Comparison of ENCODE assay signal across 20 cellular contexts in genomic region chr11:45287316-45287903, GRCh38. TPM values are rescaled to one million over a fixed set of nuclear protein-coding genes. Genes with fewer than 3 reads are reported as not detected.
DNase-seq lines count a peak whose midpoint lies in the region; ATAC-seq, FAIRE-seq and TF ChIP-seq lines count a peak whose summit lies in the region.
"Had no signal": no experiment of that assay in that cellular context is flagged by ENCODE, and none has a peak within 500 bp of the region (broad histone marks: within the 10 kb centered on the region; RNA-seq: fewer than 3 reads in every experiment).

No MANE protein-coding gene starts in this region.

- FAIRE-seq in HepG2 (lab: Jason Lieb, UNC), result no peak
- FAIRE-seq: D721Med, G401.6, GM12891, H1, K562 had no signal

- H3F3A ChIP-seq in neural cell (ENCODE audit: insufficient read depth, low read length, poor library complexity, severe bottlenecking), result peaks cover 4% of the 10 kb centered on the region

- CTCF ChIA-PET in HepG2 (lab: Yijun Ruan, JAX; ENCODE audit: low intra/inter-chr PET ratio, low total read pairs), result no interaction called here

- BruUV-seq in HepG2 (replicated peaks; lab: Mats Ljungman, UMichigan), result no TSS peak

- H3K79me2 ChIP-seq in HepG2 (ENCODE audit: insufficient read depth, low read length) (no peaks in the 10 kb centered on the region), neural cell (replicated peaks; ENCODE audit: insufficient read depth, low read length) (peaks cover 10% of the 10 kb centered on the region)

- H2AFZ ChIP-seq in HepG2 (ENCODE audit: low read length), result no peak overlapping the region
- no peak overlapping the region for H2AFZ ChIP-seq in neural cell (ENCODE audit: low read depth, low read length)

- no peak for TF ChIP-seq RAD21 in HepG2 (CRISPR knock-in tag; IDR thresholded peaks at IDR 0.05)
- TF ChIP-seq RAD21 in neural cell (conservative IDR thresholded peaks at IDR 0.05), result no peak

- TF ChIP-seq EP300 in HepG2 (IDR thresholded peaks at IDR 0.05; ENCODE audit: low read depth in 2 of 2, low read length in 2 of 2), result no peak
- TF ChIP-seq EP300 in HepG2 (CRISPR knock-in tag; IDR thresholded peaks at IDR 0.05; ENCODE audit: borderline replicate concordance), result no peak
- no peak for TF ChIP-seq EP300 in neural cell (conservative IDR thresholded peaks at IDR 0.05; ENCODE audit: poor library complexity, severe bottlenecking)

- H3K4me2 ChIP-seq in HepG2 (ENCODE audit: low read depth, low read length) (no peak overlapping the region), neural cell (ENCODE audit: low read length) (no peak overlapping the region)

- H3K4me1 ChIP-seq in HepG2 (ENCODE audit: insufficient read depth, low read length), result no peaks in the 10 kb centered on the region
- H3K4me1 ChIP-seq in right lobe of liver, result no peaks in the 10 kb centered on the region
- peaks cover 7% of the 10 kb centered on the region for H3K4me1 ChIP-seq in vagina
- H3K4me1 ChIP-seq in thyroid gland, result peaks cover 0 to 13% of the 10 kb centered on the region in 2 donors

- no peak overlapping the region for H3K4me3 ChIP-seq in HepG2 (replicated peaks in 1 of 3; ENCODE audit: insufficient read depth in 1 of 3, low read depth in 2 of 3, low read length in 3 of 3)
- H3K4me3 ChIP-seq in right lobe of liver, result no peak overlapping the region
- H3K4me3 ChIP-seq in NB4 (ENCODE audit: low read depth, low read length), result no peak overlapping the region
- peak overlapping the region; percentile 48 for H3K4me3 ChIP-seq in neural cell (ENCODE audit: low read length)
- H3K4me3 ChIP-seq in vagina, result no peak overlapping the region
- no peak overlapping the region for H3K4me3 ChIP-seq in thyroid gland (replicated peaks in 1 of 3)
- H3K4me3 ChIP-seq: K562 had no signal

- no peaks in the 10 kb centered on the region for H4K20me1 ChIP-seq in HepG2 (ENCODE audit: insufficient read depth, low read length)
- H4K20me1 ChIP-seq in neural cell (ENCODE audit: insufficient read depth), result no peaks in the 10 kb centered on the region

- H3K9ac ChIP-seq in HepG2 (ENCODE audit: insufficient read depth, low read depth, low read length) (no peak overlapping the region), neural cell (ENCODE audit: low read length) (peak overlapping the region; percentile 61)

- H3K9me3 ChIP-seq in HepG2 (ENCODE audit: low read length), result no peaks in the 10 kb centered on the region
- no peaks in the 10 kb centered on the region for H3K9me3 ChIP-seq in right lobe of liver
- no peaks in the 10 kb centered on the region for H3K9me3 ChIP-seq in neural cell (ENCODE audit: low read length)
- H3K9me3 ChIP-seq in vagina, result no peaks in the 10 kb centered on the region
- H3K9me3 ChIP-seq in thyroid gland, result no peaks in the 10 kb centered on the region
- H3K9me3 ChIP-seq: Caco-2 had no signal

- no peak for TF ChIP-seq CTCF in HepG2 (CRISPR knock-in tag; IDR thresholded peaks at IDR 0.05)
- TF ChIP-seq CTCF in right lobe of liver (IDR thresholded peaks at IDR 0.05), result no peak
- no peak for TF ChIP-seq CTCF in NB4 (IDR thresholded peaks at IDR 0.05; ENCODE audit: low read depth, low read length)
- TF ChIP-seq CTCF in neural cell (IDR thresholded peaks at IDR 0.05; ENCODE audit: poor library complexity, severe bottlenecking), result no peak
- no peak for TF ChIP-seq CTCF in vagina (IDR thresholded peaks at IDR 0.05)
- no peak for TF ChIP-seq CTCF in thyroid gland (IDR thresholded peaks at IDR 0.05)

- ATAC-seq in HepG2 (no peak), right lobe of liver (no peak), GM21529 (IDR thresholded peaks at IDR 0.05; ENCODE audit: unreplicated experiment) (no peak)
- ATAC-seq: K562 had no signal

- H3K9me2 ChIP-seq in neural cell (ENCODE audit: insufficient read depth, low read length), result no peaks in the 10 kb centered on the region

- DNase-seq in HepG2 (ENCODE audit: low spot score), result no peak
- no peak for DNase-seq in right lobe of liver
- peak; percentile 8 for DNase-seq in NB4 (ENCODE audit: low read depth)
- DNase-seq in vagina (ENCODE audit: extremely low spot score in 2 of 2), result peak; percentile 44 to 46
- DNase-seq in thyroid gland, result no peak
- no peak for DNase-seq in AG20443 (ENCODE audit: low spot score)
- DNase-seq: ACHN; AML-193; Caco-2; CD4-positive, alpha-beta T cell; H9 had no signal

- whole genome bisulfite sequencing in HepG2 (ENCODE audit: low lambda C conversion rate), result 53% methylated on average over 2 of the region's 3 CpGs
- 40% methylated on average over 1 of the region's 3 CpGs for WGBS in right lobe of liver (ENCODE audit: insufficient coverage, low coverage, low lambda C conversion rate, missing lambda C conversion rate)
- 65 to 67% methylated on average over 3 of the region's 3 CpGs for WGBS in thyroid gland, 2 donors

- H3K27ac ChIP-seq in HepG2 (ENCODE audit: extremely low read length, insufficient read depth, low read length) (no peak overlapping the region), right lobe of liver (no peak overlapping the region), neural cell (ENCODE audit: low read length) (peak overlapping the region; percentile 96), vagina (no peak overlapping the region), thyroid gland (no peak overlapping the region)
- H3K27ac ChIP-seq: C4-2B had no signal

- POLR2A ChIA-PET in HepG2 (lab: Yijun Ruan, JAX), result no interaction called here

- peaks cover 4 to 32% of the 10 kb centered on the region in 2 experiments for H3K27me3 ChIP-seq in HepG2 (ENCODE audit: control insufficient read depth in 1 of 2, insufficient read depth in 2 of 2, low read length in 2 of 2)
- H3K27me3 ChIP-seq in right lobe of liver, result peaks cover 0 to 4% of the 10 kb centered on the region in 2 donors
- H3K27me3 ChIP-seq in neural cell (ENCODE audit: insufficient read depth, low read depth, low read length), result no peaks in the 10 kb centered on the region
- peaks cover 5% of the 10 kb centered on the region for H3K27me3 ChIP-seq in vagina
- no peaks in the 10 kb centered on the region for H3K27me3 ChIP-seq in thyroid gland

- in situ Hi-C loops in HepG2 (cut with HindIII; ENCODE audit: extremely low pct_ligation_motif_present, low pct_unique_long_range_greater_than_20kb), result no loop called here

- intact Hi-C loops in HepG2 (cut with micrococcal nuclease; ENCODE audit: unreplicated experiment), result no loop called here
- intact Hi-C loops in right lobe of liver (cut with DNase I), result loop anchor here in 1 of 2 donors (10.0 kb wide), 1 partner anchor 353 kb away; no protein-coding TSS in a partner anchor
- intact Hi-C loops in vagina (cut with DNase I), result no loop called here
- intact Hi-C loops in thyroid gland (cut with DNase I), result no loop called here

- H3K36me3 ChIP-seq in HepG2 (replicated peaks in 1 of 2; ENCODE audit: control insufficient read depth in 1 of 2, insufficient read depth in 2 of 2, low read length in 2 of 2) (no peaks in the 10 kb centered on the region), right lobe of liver (no peaks in the 10 kb centered on the region), neural cell (ENCODE audit: insufficient read depth, low read length) (no peaks in the 10 kb centered on the region), vagina (no peaks in the 10 kb centered on the region), thyroid gland (no peaks in the 10 kb centered on the region)

- no peak for TF ChIP-seq POLR2A in HepG2 (IDR thresholded peaks at IDR 0.05; ENCODE audit: insufficient read depth in 1 of 2, low read depth in 2 of 2, low read length in 2 of 2)
- TF ChIP-seq POLR2A in right lobe of liver (IDR thresholded peaks at IDR 0.05), result no peak
- TF ChIP-seq POLR2A in NB4 (IDR thresholded peaks at IDR 0.05; ENCODE audit: extremely low read depth, insufficient read length), result no peak
- TF ChIP-seq POLR2A in vagina (IDR thresholded peaks at IDR 0.05), result no peak
- TF ChIP-seq POLR2A in thyroid gland (IDR thresholded peaks at IDR 0.05), result no peak

TF ChIP-seq in neural cell, 6 proteins besides CTCF, POLR2A, EP300 and RAD21 (continues in another document):
- no peak for TF ChIP-seq EZH2 (IDR thresholded peaks at IDR 0.05; ENCODE audit: borderline replicate concordance, insufficient read depth, low read length, poor library complexity, severe bottlenecking)
- TF ChIP-seq POLR2AphosphoS5 (IDR thresholded peaks at IDR 0.05), result no peak

RNA-seq across cellular contexts. Expression of gene SYT13, which starts 1.3 kb away (rescaled TPM):
- total RNA-seq in HepG2 (2016; rRNA removed; fragmentation: Illumina TruSeq; extraction: Trizol) (0.02 and 0.14 TPM in 2 replicates), right lobe of liver (under 1 TPM in 5 of 6 experiments, not detected in 1; 0.12 to 0.63 (median 0.44) TPM), vagina (1.2 TPM), thyroid gland (10 to 100 TPM in 1 of 4 donors, 1 to 10 TPM in 3; 1.6 to 12.7 (median 4.3) TPM)
- total RNA-seq in HepG2 (2016; cell fraction: cytosol; rRNA removed; fragmentation: Illumina TruSeq; extraction: Trizol; ENCODE audit: low read depth), result not detected in 2 replicates
- total RNA-seq in HepG2 (2016; cell fraction: insoluble cytoplasmic fraction; rRNA removed; fragmentation: Illumina TruSeq; extraction: Trizol), result 0.09 and 0.10 TPM in 2 replicates
- 0.06 and 0.07 TPM in 2 replicates for total RNA-seq in HepG2 (2016; cell fraction: membrane; rRNA removed; fragmentation: Illumina TruSeq; extraction: Trizol)
- total RNA-seq in HepG2 (2016; cell fraction: nucleus; rRNA removed; fragmentation: Illumina TruSeq; extraction: Trizol), result 0.25 TPM in 1 of 2 replicates, not detected in the other
- polyA plus RNA-seq in HepG2 (2011; rRNA removed) (0.13 and 0.26 TPM in 2 replicates), neural cell (60.8 and 65.4 TPM in 2 replicates)
- polyA plus RNA-seq in HepG2 (2011; cell fraction: cytosol; rRNA removed), result 0.12 and 0.13 TPM in 2 replicates
- polyA plus RNA-seq in HepG2 (2011; cell fraction: nucleus; rRNA removed), result 0.12 and 0.14 TPM in 2 replicates
- polyA plus RNA-seq in HepG2 (2012), result 0.09 TPM in 1 of 2 replicates, not detected in the other
- polyA plus RNA-seq in HepG2 (2016; cell fraction: cytosol; fragmentation: Illumina TruSeq; extraction: Trizol; ENCODE audit: low read depth), result 0.02 and 0.09 TPM in 2 replicates
- 0.11 and 0.19 TPM in 2 replicates for polyA plus RNA-seq in HepG2 (2016; cell fraction: insoluble cytoplasmic fraction; fragmentation: Illumina TruSeq; extraction: Trizol; ENCODE audit: low read depth)
- 0.03 and 0.13 TPM in 2 replicates for polyA plus RNA-seq in HepG2 (2016; cell fraction: membrane; fragmentation: Illumina TruSeq; extraction: Trizol; ENCODE audit: low read depth)
- polyA plus RNA-seq in HepG2 (2016; cell fraction: nucleus; fragmentation: Illumina TruSeq; extraction: Trizol; ENCODE audit: insufficient read depth, low read depth), result 0.08 TPM in 1 of 2 replicates, not detected in the other
- 0.28 and 0.60 TPM in 2 replicates for polyA minus RNA-seq in HepG2 (2011; rRNA and poly(A)+ RNA removed; ENCODE audit: low replicate concordance)
- 0.40 TPM in 1 of 2 replicates, not detected in the other for polyA minus RNA-seq in HepG2 (2011; cell fraction: cytosol; rRNA and poly(A)+ RNA removed)
- polyA minus RNA-seq in HepG2 (2011; cell fraction: nucleus; rRNA and poly(A)+ RNA removed), result 0.12 and 0.13 TPM in 2 replicates
- 110 and 121 TPM in 2 replicates for polyA minus RNA-seq in neural cell
- total RNA-seq: CD4-positive, alpha-beta T cell had no signal
- polyA plus RNA-seq: BJ had no signal

Comparison
In these comparisons a context has a peak if more than half of its experiments do, and no peak if none do; other contexts are left out.
1. DNase-seq: peak in NB4 (single experiment) and vagina (2 of 2); none in HepG2 (single experiment), right lobe of liver (0 of 3), thyroid gland (0 of 2) and AG20443 (single experiment).